ENCODE assay signal across 14 cellular contexts in genomic region chr16:80300876-80301275, GRCh38.
A peak's percentile ranks its signal among the peaks of the same experiment; 100 is the strongest.
DNase-seq lines count a peak whose midpoint lies in the region; ATAC-seq, FAIRE-seq and TF ChIP-seq lines count a peak whose summit lies in the region.
"Had no signal": no experiment of that assay in that cellular context is flagged by ENCODE, and none has a peak within 500 bp of the region (broad histone marks: within the 10 kb centered on the region; RNA-seq: fewer than 3 reads in every experiment).

No MANE protein-coding gene starts in this region.

- no peak for FAIRE-seq in keratinocyte (lab: Jason Lieb, UNC)

- POLR2A ChIA-PET in A673 (lab: Charles Lee; ENCODE audit: low non-redundant PET): no interaction called here

- CTCF ChIA-PET in A673 (lab: Charles Lee): no interaction called here

- in situ Hi-C loops in GM23248 (cut with MboI): no loop called here

- no peaks in the 10 kb centered on the region for H3K9me2 ChIP-seq in GM23248 (ENCODE audit: insufficient read depth)

- peak; percentile 37 for DNase-seq in 8988T
- DNase-seq in GM23248: peak; percentile 70
- DNase-seq in astrocyte of the hippocampus (ENCODE audit: low read depth, low spot score): peak; percentile 87
- DNase-seq in keratinocyte (ENCODE audit: low read depth, low spot score): no peak
- DNase-seq in BE2C: no peak
- DNase-seq in A673 (ENCODE audit: low spot score): no peak
- DNase-seq in WERI-Rb-1: no peak
- DNase-seq: dermis blood vessel endothelial cell, DND-41, GOT3, nucleus accumbens had no signal

- no TSS peak for BruUV-seq in A673 (replicated peaks; lab: Mats Ljungman, UMichigan)

- H4K20me1 ChIP-seq in GM23248 (ENCODE audit: insufficient read depth) (no peaks in the 10 kb centered on the region), keratinocyte (ENCODE audit: control insufficient read depth, extremely low read depth, insufficient read depth, low read length) (no peaks in the 10 kb centered on the region)

- H2AFZ ChIP-seq in GM23248 (peak overlapping the region; percentile 40; the same call in 1 of the 2 replicates), keratinocyte (ENCODE audit: control insufficient read depth, low read length) (peak overlapping the region; percentile 18)

- dilution Hi-C loops in keratinocyte (cut with MboI; ENCODE audit: extremely low pct_ligation_motif_present, low sequenced_read_pairs): no loop called here

- H3F3A ChIP-seq in GM23248 (ENCODE audit: insufficient read depth): peaks cover 29% of the 10 kb centered on the region

- no peak for TF ChIP-seq CTCF in keratinocyte (optimal IDR thresholded peaks at IDR 0.05 in 1 of 3, IDR thresholded peaks at IDR 0.05 in 1 of 3, conservative IDR thresholded peaks at IDR 0.05 in 1 of 3; ENCODE audit: extremely low read depth in 1 of 3, insufficient read depth in 2 of 3, low read length in 3 of 3)
- TF ChIP-seq CTCF in BE2C (IDR thresholded peaks at IDR 0.05; ENCODE audit: low read depth, low read length): no peak
- TF ChIP-seq CTCF in A673 (conservative IDR thresholded peaks at IDR 0.05; ENCODE audit: low read depth, low read length): no peak
- no peak for TF ChIP-seq CTCF in WERI-Rb-1 (IDR thresholded peaks at IDR 0.05; ENCODE audit: low read depth, low read length)

- H3K36me3 ChIP-seq in GM23248 (ENCODE audit: low read depth) (no peaks in the 10 kb centered on the region), keratinocyte (ENCODE audit: control insufficient read depth in 2 of 2, extremely low read depth in 1 of 2, insufficient read depth in 2 of 2, low read length in 2 of 2) (no peaks in the 10 kb centered on the region), BE2C (no peaks in the 10 kb centered on the region), A673 (ENCODE audit: insufficient read depth, low read length, poor library complexity, severe bottlenecking) (no peaks in the 10 kb centered on the region), WERI-Rb-1 (no peaks in the 10 kb centered on the region)
- H3K36me3 ChIP-seq: thyroid gland had no signal

- no peaks in the 10 kb centered on the region for H3K79me2 ChIP-seq in GM23248 (ENCODE audit: insufficient read depth)
- H3K79me2 ChIP-seq in keratinocyte (ENCODE audit: control insufficient read depth, insufficient read depth, low read length): no peaks in the 10 kb centered on the region

- ATAC-seq in GM19455 (IDR thresholded peaks at IDR 0.05; ENCODE audit: unreplicated experiment): no peak

- H3K9me1 ChIP-seq in keratinocyte (ENCODE audit: control insufficient read depth, extremely low read depth, insufficient read depth, low read length): no peaks in the 10 kb centered on the region

- H3K4me2 ChIP-seq in GM23248 (ENCODE audit: unreplicated experiment): peak overlapping the region; percentile 43
- peak overlapping the region; percentile 12 for H3K4me2 ChIP-seq in keratinocyte (ENCODE audit: control insufficient read depth, extremely low read depth, insufficient read depth, low read depth, low read length)

- H3K9me3 ChIP-seq in GM23248 (ENCODE audit: low read depth): no peaks in the 10 kb centered on the region
- no peaks in the 10 kb centered on the region for H3K9me3 ChIP-seq in keratinocyte (ENCODE audit: control insufficient read depth, low read depth, low read length)
- no peaks in the 10 kb centered on the region; the same call in 1 of the 2 replicates for H3K9me3 ChIP-seq in BE2C
- H3K9me3 ChIP-seq in A673 (ENCODE audit: low read depth, low read length, poor library complexity, severe bottlenecking): no peaks in the 10 kb centered on the region
- no peaks in the 10 kb centered on the region for H3K9me3 ChIP-seq in WERI-Rb-1 (ENCODE audit: severe bottlenecking)
- H3K9me3 ChIP-seq: thyroid gland had no signal

- H3K27me3 ChIP-seq in GM23248 (replicated peaks; ENCODE audit: insufficient read depth): no peaks in the 10 kb centered on the region
- no peaks in the 10 kb centered on the region for H3K27me3 ChIP-seq in keratinocyte (ENCODE audit: control insufficient read depth, extremely low read depth, insufficient read depth, low read length)
- H3K27me3 ChIP-seq in BE2C: no peaks in the 10 kb centered on the region
- H3K27me3 ChIP-seq in A673 (replicated peaks; ENCODE audit: insufficient read depth, low read depth, low read length, poor library complexity): no peaks in the 10 kb centered on the region
- no peaks in the 10 kb centered on the region for H3K27me3 ChIP-seq in WERI-Rb-1 (ENCODE audit: insufficient read depth, low read depth, severe bottlenecking)
- H3K27me3 ChIP-seq: thyroid gland had no signal

- intact Hi-C loops in A673 (cut with micrococcal nuclease; ENCODE audit: unreplicated experiment): no loop called here

- H3K27ac ChIP-seq in GM23248: peak overlapping the region; percentile 55
- no peak overlapping the region for H3K27ac ChIP-seq in keratinocyte (ENCODE audit: control insufficient read depth, insufficient read depth, low read length)
- no peak overlapping the region for H3K27ac ChIP-seq in A673 (ENCODE audit: low read depth, low read length, poor library complexity, severe bottlenecking)
- H3K27ac ChIP-seq in WERI-Rb-1: no peak overlapping the region
- H3K27ac ChIP-seq: SK-N-MC, thyroid gland had no signal

- H3K4me3 ChIP-seq in GM23248 (0 out of 2 replicates have a peak overlapping the region, but pooled peaks have one; percentile 16), keratinocyte (ENCODE audit: control insufficient read depth in 2 of 3, extremely low read depth in 1 of 3, insufficient read depth in 2 of 3, low read depth in 1 of 3, low read length in 3 of 3) (no peak overlapping the region), BE2C (ENCODE audit: low read depth, low read length) (no peak overlapping the region), A673 (ENCODE audit: low read depth, low read length, poor library complexity, severe bottlenecking) (no peak overlapping the region), WERI-Rb-1 (ENCODE audit: low read depth, low read length) (no peak overlapping the region)
- H3K4me3 ChIP-seq: SK-N-MC, thyroid gland had no signal

- H3K4me1 ChIP-seq in GM23248 (ENCODE audit: insufficient read depth): peaks cover 44% of the 10 kb centered on the region
- peaks cover 10% of the 10 kb centered on the region for H3K4me1 ChIP-seq in keratinocyte (ENCODE audit: control insufficient read depth, extremely low read depth, insufficient read depth, low read length)
- no peaks in the 10 kb centered on the region for H3K4me1 ChIP-seq in BE2C
- H3K4me1 ChIP-seq in A673 (ENCODE audit: insufficient read depth, low read length, poor library complexity, severe bottlenecking): no peaks in the 10 kb centered on the region
- H3K4me1 ChIP-seq: thyroid gland had no signal

- H3K9ac ChIP-seq in GM23248 (no peak overlapping the region), keratinocyte (ENCODE audit: control insufficient read depth, extremely low read depth, insufficient read depth, low read length) (no peak overlapping the region)

Comparison
In these comparisons a context has a peak if more than half of its experiments do, and no peak if none do; other contexts are left out.
1. DNase-seq: peak in 8988T (single experiment), GM23248 (single experiment) and astrocyte of the hippocampus (single experiment); none in keratinocyte (single experiment), BE2C (single experiment), A673 (single experiment) and WERI-Rb-1 (single experiment).